Comparison of ENCODE assay signal across 1 cellular context in genomic region chr16:30539000-30539964, GRCh38.
A peak's percentile ranks its signal among the peaks of the same experiment; 100 is the strongest.
TF ChIP-seq lines count a peak whose summit lies in the region.

No MANE protein-coding gene starts in this region.

TF ChIP-seq in A549, 52 proteins besides CTCF, POLR2A, EP300 and RAD21:
- TF ChIP-seq PBX3 (IDR thresholded peaks at IDR 0.05) (no peak), MAFK (IDR thresholded peaks at IDR 0.05; ENCODE audit: partially characterized antibody) (peak; percentile 3)
